ENCODE assay signal across 15 cellular contexts in genomic region chr18:5425721-5426120, GRCh38.
"Had no signal": no experiment of that assay in that cellular context is flagged by ENCODE, and none has a peak within 500 bp of the region (broad histone marks: within the 10 kb centered on the region; RNA-seq: fewer than 3 reads in every experiment).

No MANE protein-coding gene starts in this region.

- H2AFZ ChIP-seq: hepatocyte had no signal

- H3K4me1 ChIP-seq: colonic mucosa, foreskin keratinocyte, right atrium auricular region, uterus had no signal

- H3K36me3 ChIP-seq: colonic mucosa, right atrium auricular region, uterus had no signal

- H3K27me3 ChIP-seq: colonic mucosa, foreskin keratinocyte, hepatocyte, right atrium auricular region, uterus had no signal

- H3K27ac ChIP-seq: colonic mucosa, foreskin keratinocyte, hepatocyte, right atrium auricular region, uterus had no signal

- DNase-seq: colonic mucosa; dermis blood vessel endothelial cell; foreskin keratinocyte; head of caudate nucleus; left colon; mammary epithelial cell; naive thymus-derived CD4-positive, alpha-beta T cell; nephron progenitor cell; posterior cingulate gyrus; stimulated activated CD4-positive, alpha-beta T cell treated with anti-CD3 and anti-CD28 coated beads, Interleukin-2, amount 100 ng/mL, for 48 hours; stimulated activated naive CD4-positive, alpha-beta T cell treated with Interleukin-2 at 50 U/mL for 16 hours; uterus had no signal

- H3K79me2 ChIP-seq: hepatocyte had no signal

- H3K4me3 ChIP-seq: colonic mucosa, hepatocyte, right atrium auricular region, smooth muscle cell, uterus had no signal

- H3K9me3 ChIP-seq: colonic mucosa, right atrium auricular region, uterus had no signal

- H3K4me2 ChIP-seq: hepatocyte, smooth muscle cell had no signal
